ENCODE assay signal across 1 cellular context in the genomic region with DNA sequence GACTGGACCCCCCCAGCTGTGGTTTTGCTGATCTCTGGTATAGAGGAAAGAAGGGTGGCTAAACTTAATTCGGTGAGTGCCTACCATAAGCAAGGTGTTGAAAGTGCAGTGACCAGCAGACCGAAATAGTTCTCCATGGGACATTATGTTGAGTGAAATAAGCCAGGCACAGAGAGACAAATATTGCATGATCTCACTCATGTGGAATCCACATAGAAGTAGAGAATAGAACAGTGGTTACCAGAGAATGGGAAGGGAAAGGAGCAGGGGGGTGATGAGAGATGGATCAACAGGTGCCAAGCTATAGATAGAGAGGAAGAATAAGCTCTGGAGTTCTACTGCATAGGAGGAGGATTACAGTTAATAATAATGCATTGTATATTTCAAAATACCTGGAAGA.
TF ChIP-seq lines count a peak whose summit lies in the region.

No MANE protein-coding gene starts in this region.

TF ChIP-seq in HepG2, 621 proteins besides CTCF, POLR2A, EP300 and RAD21:
- TF ChIP-seq JUN (CRISPR knock-in tag; IDR thresholded peaks at IDR 0.05), result peak; percentile 85
- TF ChIP-seq, protein P1, sequence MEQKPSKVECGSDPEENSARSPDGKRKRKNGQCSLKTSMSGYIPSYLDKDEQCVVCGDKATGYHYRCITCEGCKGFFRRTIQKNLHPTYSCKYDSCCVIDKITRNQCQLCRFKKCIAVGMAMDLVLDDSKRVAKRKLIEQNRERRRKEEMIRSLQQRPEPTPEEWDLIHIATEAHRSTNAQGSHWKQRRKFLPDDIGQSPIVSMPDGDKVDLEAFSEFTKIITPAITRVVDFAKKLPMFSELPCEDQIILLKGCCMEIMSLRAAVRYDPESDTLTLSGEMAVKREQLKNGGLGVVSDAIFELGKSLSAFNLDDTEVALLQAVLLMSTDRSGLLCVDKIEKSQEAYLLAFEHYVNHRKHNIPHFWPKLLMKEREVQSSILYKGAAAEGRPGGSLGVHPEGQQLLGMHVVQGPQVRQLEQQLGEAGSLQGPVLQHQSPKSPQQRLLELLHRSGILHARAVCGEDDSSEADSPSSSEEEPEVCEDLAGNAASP (CRISPR knock-in tag; IDR thresholded peaks at IDR 0.05; ENCODE audit: borderline replicate concordance), result no peak
- no peak for TF ChIP-seq TP53 (CRISPR knock-in tag; conservative IDR thresholded peaks at IDR 0.05)
- no peak for TF ChIP-seq ELK4 (CRISPR knock-in tag; IDR thresholded peaks at IDR 0.05; ENCODE audit: borderline replicate concordance)
- no peak for TF ChIP-seq ZMYM3 (CRISPR knock-in tag; IDR thresholded peaks at IDR 0.05)
- no peak for TF ChIP-seq NR2F2 (IDR thresholded peaks at IDR 0.05; ENCODE audit: borderline replicate concordance, low read depth)
- TF ChIP-seq, protein P2, sequence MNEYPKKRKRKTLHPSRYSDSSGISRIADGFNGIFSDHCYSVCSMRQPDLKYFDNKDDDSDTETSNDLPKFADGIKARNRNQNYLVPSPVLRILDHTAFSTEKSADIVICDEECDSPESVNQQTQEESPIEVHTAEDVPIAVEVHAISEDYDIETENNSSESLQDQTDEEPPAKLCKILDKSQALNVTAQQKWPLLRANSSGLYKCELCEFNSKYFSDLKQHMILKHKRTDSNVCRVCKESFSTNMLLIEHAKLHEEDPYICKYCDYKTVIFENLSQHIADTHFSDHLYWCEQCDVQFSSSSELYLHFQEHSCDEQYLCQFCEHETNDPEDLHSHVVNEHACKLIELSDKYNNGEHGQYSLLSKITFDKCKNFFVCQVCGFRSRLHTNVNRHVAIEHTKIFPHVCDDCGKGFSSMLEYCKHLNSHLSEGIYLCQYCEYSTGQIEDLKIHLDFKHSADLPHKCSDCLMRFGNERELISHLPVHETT (CRISPR knock-in tag; conservative IDR thresholded peaks at IDR 0.05), result no peak
- no peak for TF ChIP-seq KDM6A (CRISPR knock-in tag; IDR thresholded peaks at IDR 0.05; ENCODE audit: low read depth)
- no peak for TF ChIP-seq SUZ12 (IDR thresholded peaks at IDR 0.05; ENCODE audit: low read depth, low read length)
- TF ChIP-seq TFAP4 (IDR thresholded peaks at IDR 0.05; ENCODE audit: borderline replicate concordance, low read depth), result no peak
- no peak for TF ChIP-seq THAP11 (CRISPR knock-in tag; IDR thresholded peaks at IDR 0.05)
- no peak for TF ChIP-seq PHF8 (CRISPR knock-in tag; IDR thresholded peaks at IDR 0.05)
- no peak for TF ChIP-seq ZNF782 (CRISPR knock-in tag; IDR thresholded peaks at IDR 0.05; ENCODE audit: borderline replicate concordance)
- no peak for TF ChIP-seq FOXC1 (CRISPR knock-in tag; IDR thresholded peaks at IDR 0.05; ENCODE audit: borderline replicate concordance)
- peak; percentile 26; the same call in 1 of the 2 replicates for TF ChIP-seq ATF3 (CRISPR knock-in tag; IDR thresholded peaks at IDR 0.05)
- TF ChIP-seq ZNF564 (CRISPR knock-in tag; IDR thresholded peaks at IDR 0.05), result no peak
- TF ChIP-seq ZNF253 (CRISPR knock-in tag; IDR thresholded peaks at IDR 0.05; ENCODE audit: borderline replicate concordance), result no peak
- no peak for TF ChIP-seq HMGA1 (CRISPR knock-in tag; conservative IDR thresholded peaks at IDR 0.05)
- TF ChIP-seq FOSL2 (CRISPR knock-in tag; IDR thresholded peaks at IDR 0.05), result peak; percentile 20; the same call in 1 of the 2 replicates
- no peak for TF ChIP-seq NR1H2 (CRISPR knock-in tag; IDR thresholded peaks at IDR 0.05; ENCODE audit: borderline replicate concordance, low read depth)
- no peak for TF ChIP-seq ZNF841 (CRISPR knock-in tag; IDR thresholded peaks at IDR 0.05; ENCODE audit: borderline replicate concordance)
- TF ChIP-seq NFIB (CRISPR knock-in tag; IDR thresholded peaks at IDR 0.05; ENCODE audit: borderline replicate concordance), result no peak
- TF ChIP-seq ZNF160 (CRISPR knock-in tag; IDR thresholded peaks at IDR 0.05), result no peak
- no peak for TF ChIP-seq ZNF607 (CRISPR knock-in tag; IDR thresholded peaks at IDR 0.05; ENCODE audit: borderline replicate concordance)
